Comparison of ENCODE assay signal across 10 cellular contexts in genomic region chr1:46133946-46134345, GRCh38. TPM values are rescaled to one million over a fixed set of nuclear protein-coding genes. Genes with fewer than 3 reads are reported as not detected.
DNase-seq lines count a peak whose midpoint lies in the region; ATAC-seq, FAIRE-seq and TF ChIP-seq lines count a peak whose summit lies in the region.
"Had no signal": no experiment of that assay in that cellular context is flagged by ENCODE, and none has a peak within 500 bp of the region (broad histone marks: within the 10 kb centered on the region; RNA-seq: fewer than 3 reads in every experiment).

No MANE protein-coding gene starts in this region.

- CTCF ChIA-PET in activated CD4-positive, alpha-beta memory T cell treated with anti-CD3 and anti-CD28 coated beads, Interleukin-2, amount 10 ng/mL, durations not matched to agents 7 days and 5 days (lab: Charles Lee): no interaction called here

- H3K9me3 Mint-ChIP-seq in H9 (peaks cover 0 to 3% of the 10 kb centered on the region in 2 experiments; a peak in 1 of 5 replicates), mesothelial cell of epicardium (no peaks in the 10 kb centered on the region)
- no peaks in the 10 kb centered on the region for H3K9me3 Mint-ChIP-seq in activated CD4-positive, alpha-beta memory T cell treated with anti-CD3 and anti-CD28 coated beads, Interleukin-2, amount 10 ng/mL, durations not matched to agents 7 days and 5 days

- H3K4ac ChIP-seq in H9 (ENCODE audit: low read depth, low read length): no peak overlapping the region

- H2AFZ ChIP-seq in ACC112 (ENCODE audit: low read length, unreplicated experiment) (no peak overlapping the region), H9 (ENCODE audit: low read length) (no peak overlapping the region)

- no peak overlapping the region for H2BK5ac ChIP-seq in H9 (ENCODE audit: insufficient read length, low read length)

- peak overlapping the region; percentile 27 for H3K9ac ChIP-seq in H9 (ENCODE audit: extremely low read depth, insufficient read length, low read length)

- H3K36me3 Mint-ChIP-seq in H9 (ENCODE audit: insufficient read depth in 1 of 3, low read depth in 3 of 3): no peaks in the 10 kb centered on the region; a peak in 1 of 7 replicates
- peaks cover 3% of the 10 kb centered on the region for H3K36me3 Mint-ChIP-seq in activated CD4-positive, alpha-beta memory T cell treated with anti-CD3 and anti-CD28 coated beads, Interleukin-2, amount 10 ng/mL, durations not matched to agents 7 days and 5 days (ENCODE audit: low read depth)
- no peaks in the 10 kb centered on the region for H3K36me3 Mint-ChIP-seq in mesothelial cell of epicardium

- H3T11ph ChIP-seq in H9 (ENCODE audit: low read length): no peak overlapping the region

- H3K56ac ChIP-seq in H9 (ENCODE audit: insufficient read length, low read depth, low read length): no peak overlapping the region

- no peak overlapping the region for H4K91ac ChIP-seq in H9 (ENCODE audit: insufficient read length, low read depth, low read length)

- FAIRE-seq in pancreas (lab: Jason Lieb, UNC): no peak
- FAIRE-seq: small intestine had no signal

- H3K4me3 ChIP-seq in ACC112 (ENCODE audit: low read depth, low read length) (peak overlapping the region; percentile 96), pancreas (peak overlapping the region in 1 of 4 donors; percentile 53)

- H3K9me3 ChIP-seq in H9 (ENCODE audit: control insufficient read depth, low read depth, low read length) (no peaks in the 10 kb centered on the region), pancreas (no peaks in the 10 kb centered on the region)

- TF ChIP-seq CTCF in H9 (conservative IDR thresholded peaks at IDR 0.05) (no peak), mesothelial cell of epicardium (IDR thresholded peaks at IDR 0.05; ENCODE audit: unreplicated experiment) (no peak), pancreas (IDR thresholded peaks at IDR 0.05) (no peak)

- no peak overlapping the region for H4K8ac ChIP-seq in H9 (replicated peaks; ENCODE audit: insufficient read length, low read depth, low read length)

- H3K27me3 Mint-ChIP-seq in H9 (ENCODE audit: low read depth) (peaks cover 20% of the 10 kb centered on the region), mesothelial cell of epicardium (ENCODE audit: low read depth) (no peaks in the 10 kb centered on the region)
- H3K27me3 Mint-ChIP-seq in activated CD4-positive, alpha-beta memory T cell treated with anti-CD3 and anti-CD28 coated beads, Interleukin-2, amount 10 ng/mL, durations not matched to agents 7 days and 5 days: peaks cover 59% of the 10 kb centered on the region

- H3K27ac ChIP-seq in ACC112 (ENCODE audit: low read depth, low read length): peak overlapping the region; percentile 94
- no peak overlapping the region for H3K27ac ChIP-seq in H9 (ENCODE audit: insufficient read length, low read depth, low read length)
- H3K27ac ChIP-seq in pancreas: no peak overlapping the region

- no peak overlapping the region for H3K23ac ChIP-seq in H9 (ENCODE audit: insufficient read length, low read depth, low read length)

- H2BK120ac ChIP-seq in H9 (ENCODE audit: low read depth, low read length, poor library complexity, severe bottlenecking): no peak overlapping the region

- no peak overlapping the region for H3K18ac ChIP-seq in H9 (ENCODE audit: insufficient read length, low read depth, low read length)

- no peak overlapping the region for H2BK12ac ChIP-seq in H9 (ENCODE audit: insufficient read length, low read depth, low read length)

- no peak for ATAC-seq in pancreas
- ATAC-seq in HG03342 (IDR thresholded peaks at IDR 0.05; ENCODE audit: unreplicated experiment): no peak

- H3K14ac ChIP-seq in H9 (ENCODE audit: insufficient read depth, low read length): no peak overlapping the region

- H3K4me1 ChIP-seq in ACC112 (ENCODE audit: control insufficient read depth, insufficient read depth, low read length, unreplicated experiment): peaks cover 28% of the 10 kb centered on the region
- peaks cover 6% of the 10 kb centered on the region; the same call in 1 of the 2 replicates for H3K4me1 ChIP-seq in H9 (ENCODE audit: insufficient read depth, low read length)
- peaks cover 0 to 9% (median 5%) of the 10 kb centered on the region in 3 donors for H3K4me1 ChIP-seq in pancreas

- H3K79me2 ChIP-seq in ACC112 (ENCODE audit: control insufficient read depth, insufficient read depth, low read length, unreplicated experiment) (peaks cover 25% of the 10 kb centered on the region), H9 (ENCODE audit: insufficient read depth, low read length) (no peaks in the 10 kb centered on the region)

- H3K27ac Mint-ChIP-seq in H9: peak overlapping the region in 2 of 3 experiments; percentile 100; a peak in 3 of 7 replicates
- H3K27ac Mint-ChIP-seq in activated CD4-positive, alpha-beta memory T cell treated with anti-CD3 and anti-CD28 coated beads, Interleukin-2, amount 10 ng/mL, durations not matched to agents 7 days and 5 days: no peak overlapping the region
- H3K27ac Mint-ChIP-seq in mesothelial cell of epicardium: peak overlapping the region; percentile 100

- POLR2A ChIA-PET in activated CD4-positive, alpha-beta memory T cell treated with anti-CD3 and anti-CD28 coated beads, Interleukin-2, amount 10 ng/mL, durations not matched to agents 7 days and 5 days (lab: Charles Lee): no interaction called here

- no peak overlapping the region for H2BK15ac ChIP-seq in H9 (ENCODE audit: low read depth, low read length)

- intact Hi-C loops in pancreas (cut with DNase I): no loop called here

- H4K5ac ChIP-seq in H9 (ENCODE audit: insufficient read length, low read depth, low read length): no peak overlapping the region

- WGBS in H9 (ENCODE audit: extremely low coverage, insufficient read length, low lambda C conversion rate): no CpG with 5 or more reads among the region's 2 CpGs
- WGBS in pancreas, 2 donors: 74 to 83% methylated on average over 2 of the region's 2 CpGs

- no peaks in the 10 kb centered on the region for H4K20me1 ChIP-seq in H9 (ENCODE audit: control insufficient read depth, insufficient read depth, insufficient read length)

- H3K27me3 ChIP-seq in ACC112 (ENCODE audit: insufficient read depth, low read length): no peaks in the 10 kb centered on the region
- no peaks in the 10 kb centered on the region; the same call in 1 of the 2 replicates for H3K27me3 ChIP-seq in H9 (ENCODE audit: insufficient read depth, low read length)
- H3K27me3 ChIP-seq in pancreas: peaks cover 0 to 19% (median 6%) of the 10 kb centered on the region in 4 donors

- peaks cover 15% of the 10 kb centered on the region for H3K23me2 ChIP-seq in H9 (ENCODE audit: insufficient read length, low read depth, low read length, poor library complexity, severe bottlenecking)

- no peak overlapping the region for H2BK20ac ChIP-seq in H9 (ENCODE audit: low read depth, low read length, poor library complexity, severe bottlenecking)

- H3K36me3 ChIP-seq in ACC112 (ENCODE audit: insufficient read depth, low read length) (no peaks in the 10 kb centered on the region), pancreas (no peaks in the 10 kb centered on the region)

- peaks cover 30 to 34% of the 10 kb centered on the region in 2 experiments for H3K4me1 Mint-ChIP-seq in H9
- peaks cover 34% of the 10 kb centered on the region for H3K4me1 Mint-ChIP-seq in activated CD4-positive, alpha-beta memory T cell treated with anti-CD3 and anti-CD28 coated beads, Interleukin-2, amount 10 ng/mL, durations not matched to agents 7 days and 5 days
- H3K4me1 Mint-ChIP-seq in mesothelial cell of epicardium: peaks cover 57% of the 10 kb centered on the region

- H2AK5ac ChIP-seq in H9 (ENCODE audit: insufficient read length, low read length): no peak overlapping the region

- peak overlapping the region; percentile 81 for H3K4me2 ChIP-seq in H9 (ENCODE audit: insufficient read depth, insufficient read length, low read length)

- DNase-seq in H9: no peak
- no peak for DNase-seq in activated CD4-positive, alpha-beta memory T cell treated with anti-CD3 and anti-CD28 coated beads, Interleukin-2, amount 10 ng/mL, durations not matched to agents 7 days and 5 days
- no peak for DNase-seq in mesothelial cell of epicardium (ENCODE audit: low spot score in 2 of 2, unreplicated experiment in 2 of 2)
- DNase-seq in foreskin melanocyte: no peak
- DNase-seq in pancreas: no peak
- no peak for DNase-seq in NCI-H1436 (lab: John Stamatoyannopoulos, UW)
- DNase-seq: aorta, small intestine had no signal

- no peaks in the 10 kb centered on the region for H3K79me1 ChIP-seq in H9 (ENCODE audit: insufficient read depth, low read depth, low read length, poor library complexity, severe bottlenecking)

- H3K4me3 Mint-ChIP-seq in H9 (peak overlapping the region; percentile 75 to 90), mesothelial cell of epicardium (peak overlapping the region; percentile 93)
- H3K4me3 Mint-ChIP-seq in activated CD4-positive, alpha-beta memory T cell treated with anti-CD3 and anti-CD28 coated beads, Interleukin-2, amount 10 ng/mL, durations not matched to agents 7 days and 5 days: peak overlapping the region; percentile 100

RNA-seq across cellular contexts. Expression of gene PIK3R3, which starts 1.5 kb away (rescaled TPM):
- total RNA-seq in H9 (2021) (11.4 and 12.4 TPM in 2 replicates), mesothelial cell of epicardium (36.2 to 41.3 TPM (median 39.0 TPM) in 3 replicates), pancreas (1 to 10 TPM; 1.2 to 4.9 (median 4.1) TPM)
- total RNA-seq in activated CD4-positive, alpha-beta memory T cell treated with anti-CD3 and anti-CD28 coated beads, Interleukin-2, amount 10 ng/mL, durations not matched to agents 7 days and 5 days: 1 to 10 TPM; 5.0 to 5.2 TPM
- 1 to 10 TPM; 1.7 to 4.5 TPM for polyA plus RNA-seq in pancreas

RNA-seq across cellular contexts. Expression of gene TSPAN1, which starts 40.9 kb away (rescaled TPM):
- not detected in 2 replicates for total RNA-seq in H9 (2021)
- total RNA-seq in activated CD4-positive, alpha-beta memory T cell treated with anti-CD3 and anti-CD28 coated beads, Interleukin-2, amount 10 ng/mL, durations not matched to agents 7 days and 5 days: not detected
- total RNA-seq in mesothelial cell of epicardium: 0.51 to 0.63 TPM (median 0.52 TPM) in 3 replicates
- 1 to 10 TPM; 2.1 to 10.0 (median 6.4) TPM for total RNA-seq in pancreas
- 10 to 100 TPM in 1 of 2 donors, 1 to 10 TPM in 1; 4.1 to 12.4 TPM for polyA plus RNA-seq in pancreas

RNA-seq across cellular contexts. Expression of gene P3R3URF, which starts 42.3 kb away (rescaled TPM):
- total RNA-seq in H9 (2021): not detected in 2 replicates
- not detected for total RNA-seq in activated CD4-positive, alpha-beta memory T cell treated with anti-CD3 and anti-CD28 coated beads, Interleukin-2, amount 10 ng/mL, durations not matched to agents 7 days and 5 days
- total RNA-seq in mesothelial cell of epicardium: not detected in 3 replicates
- total RNA-seq in pancreas: not detected
- not detected for polyA plus RNA-seq in pancreas
- total RNA-seq: aorta had no signal
- polyA plus RNA-seq: aorta, small intestine had no signal
